ENCODE assay signal across 18 cellular contexts in genomic region chr3:110579841-110580550, GRCh38.
DNase-seq lines count a peak whose midpoint lies in the region; ATAC-seq, FAIRE-seq and TF ChIP-seq lines count a peak whose summit lies in the region.
"Had no signal": no experiment of that assay in that cellular context is flagged by ENCODE, and none has a peak within 500 bp of the region (broad histone marks: within the 10 kb centered on the region; RNA-seq: fewer than 3 reads in every experiment).

No MANE protein-coding gene starts in this region.

- H3K9me3 ChIP-seq in IMR-90 (ENCODE audit: control insufficient read depth, insufficient read depth, low read length): no peaks in the 10 kb centered on the region
- H3K9me3 ChIP-seq: esophagus muscularis mucosa, Peyer's patch had no signal

- CTCF ChIA-PET in IMR-90 (lab: Yijun Ruan, JAX): no interaction called here

- H3K27me3 ChIP-seq in ACC112 (ENCODE audit: insufficient read depth, low read length): no peaks in the 10 kb centered on the region
- H3K27me3 ChIP-seq in IMR-90 (ENCODE audit: control insufficient read depth, insufficient read depth, low read length): no peaks in the 10 kb centered on the region
- no peaks in the 10 kb centered on the region for H3K27me3 ChIP-seq in bronchial epithelial cell (ENCODE audit: control insufficient read depth, insufficient read depth, low read length)
- H3K27me3 ChIP-seq: esophagus muscularis mucosa, Peyer's patch had no signal

- peak overlapping the region; percentile 84 for H3K4ac ChIP-seq in IMR-90 (ENCODE audit: low read depth, low read length)

- H2AK9ac ChIP-seq in IMR-90 (replicated peaks; ENCODE audit: low read depth, low read length, poor library complexity): no peak overlapping the region

- H3K36me3 ChIP-seq in ACC112 (ENCODE audit: insufficient read depth, low read length) (no peaks in the 10 kb centered on the region), IMR-90 (ENCODE audit: control insufficient read depth, insufficient read depth, low read length) (no peaks in the 10 kb centered on the region), bronchial epithelial cell (ENCODE audit: control insufficient read depth, insufficient read depth, low read length) (no peaks in the 10 kb centered on the region)
- H3K36me3 ChIP-seq: esophagus muscularis mucosa, Peyer's patch had no signal

- H3K9ac ChIP-seq in IMR-90 (ENCODE audit: low read depth, low read length): no peak overlapping the region
- H3K9ac ChIP-seq: KMS-11 had no signal

- TF ChIP-seq POLR2A in IMR-90 (IDR thresholded peaks at IDR 0.05; ENCODE audit: low read depth, low read length): no peak

- H2AFZ ChIP-seq in ACC112 (ENCODE audit: low read length, unreplicated experiment) (peak overlapping the region; percentile 79), IMR-90 (replicated peaks; ENCODE audit: low read length, poor library complexity) (no peak overlapping the region)

- H3K4me3 ChIP-seq in ACC112 (ENCODE audit: low read depth, low read length): peak overlapping the region; percentile 4; the same call in 1 of the 2 replicates
- H3K4me3 ChIP-seq in IMR-90 (ENCODE audit: insufficient read depth, low read depth, low read length): no peak overlapping the region
- H3K4me3 ChIP-seq in bronchial epithelial cell (ENCODE audit: low read depth, low read length): no peak overlapping the region
- H3K4me3 ChIP-seq: esophagus muscularis mucosa, Peyer's patch had no signal

- H3K4me2 ChIP-seq in IMR-90 (ENCODE audit: low read depth, low read length): peak overlapping the region; percentile 60; the same call in 1 of the 2 replicates
- H3K4me2 ChIP-seq: KMS-11 had no signal

- no peaks in the 10 kb centered on the region for H4K20me1 ChIP-seq in IMR-90 (ENCODE audit: insufficient read depth, low read length)

- POLR2A ChIA-PET in IMR-90 (lab: Charles Lee; ENCODE audit: unreplicated experiment): interaction anchor here (0.6 kb wide), 1 partner anchor 27 kb away, joined by 3 read pairs; no protein-coding TSS in a partner anchor

- H3K56ac ChIP-seq in IMR-90 (ENCODE audit: extremely low read depth, insufficient read depth, low read length): peak overlapping the region; percentile 68; the same call in 1 of the 2 replicates

- peak overlapping the region; percentile 93 for H2BK5ac ChIP-seq in IMR-90 (ENCODE audit: low read depth, low read length, poor library complexity, severe bottlenecking)

- ATAC-seq in IMR-90 (ENCODE audit: low read depth): peak; percentile 69
- ATAC-seq in HG03342 (IDR thresholded peaks at IDR 0.05; ENCODE audit: unreplicated experiment): no peak
- ATAC-seq: stimulated activated naive CD8-positive, alpha-beta T cell treated with anti-CD3 and anti-CD28 coated beads, Interleukin-15, amount 100 ng/mL, for 72 hours had no signal

- peak overlapping the region; percentile 44 to 80 for H4K8ac ChIP-seq in IMR-90 (ENCODE audit: low read depth in 2 of 2, low read length in 2 of 2)

- WGBS in IMR-90 (ENCODE audit: extremely low coverage in 2 of 2, insufficient read length in 1 of 2), 2 experiments: no CpG with 5 or more reads among the region's 4 CpGs

- H2BK120ac ChIP-seq in IMR-90 (ENCODE audit: low read depth, low read length): peak overlapping the region; percentile 91

- H3K79me2 ChIP-seq in ACC112 (ENCODE audit: control insufficient read depth, insufficient read depth, low read length, unreplicated experiment): no peaks in the 10 kb centered on the region

- peak overlapping the region; percentile 97; the same call in 1 of the 2 replicates for H3K18ac ChIP-seq in IMR-90 (ENCODE audit: low read depth, low read length)

- peaks cover 8% of the 10 kb centered on the region for H3K9me1 ChIP-seq in IMR-90 (ENCODE audit: insufficient read depth, low read length)

- TF ChIP-seq CTCF in IMR-90 (conservative IDR thresholded peaks at IDR 0.05; ENCODE audit: low read depth, low read length): no peak
- TF ChIP-seq CTCF in bronchial epithelial cell (IDR thresholded peaks at IDR 0.05; ENCODE audit: insufficient read depth, low read length, severe bottlenecking): no peak

- H3K14ac ChIP-seq in IMR-90 (replicated peaks; ENCODE audit: low read depth, low read length): peak overlapping the region; percentile 67; the same call in 1 of the 2 replicates

- H3K79me1 ChIP-seq in IMR-90 (ENCODE audit: low read depth in 1 of 2, low read length in 2 of 2): 0 out of 4 replicates have a peak, but pooled peaks cover 0 to 4% of the 10 kb centered on the region in 2 experiments

- H3K4me1 ChIP-seq in ACC112 (ENCODE audit: control insufficient read depth, insufficient read depth, low read length, unreplicated experiment): peaks cover 67% of the 10 kb centered on the region
- H3K4me1 ChIP-seq in IMR-90 (ENCODE audit: control insufficient read depth, insufficient read depth, low read length): peaks cover 22% of the 10 kb centered on the region
- H3K4me1 ChIP-seq: Peyer's patch had no signal

- H4K91ac ChIP-seq in IMR-90 (ENCODE audit: insufficient read depth, low read depth, low read length): peak overlapping the region; percentile 85; the same call in 1 of the 2 replicates

- H3K23ac ChIP-seq in IMR-90 (ENCODE audit: low read depth, low read length): peak overlapping the region; percentile 62; the same call in 1 of the 2 replicates

- intact Hi-C loops in IMR-90 (cut with micrococcal nuclease): loop anchor here (5.0 to 10.0 kb wide), 2 partner anchors 235 to 492 kb away; partner anchors contain the start of gene NECTIN3

- dilution Hi-C loops in IMR-90 (cut with HindIII; ENCODE audit: low sequenced_read_pairs, unreplicated experiment): no loop called here

- no TSS peak for BruUV-seq in IMR-90 (replicated peaks; lab: Mats Ljungman, UMichigan)

- H2BK20ac ChIP-seq in IMR-90 (ENCODE audit: low read depth, low read length): peak overlapping the region; percentile 99

- in situ Hi-C loops in IMR-90 (cut with MboI; ENCODE audit: low sequenced_read_pairs): no loop called here

- H2BK15ac ChIP-seq in IMR-90 (ENCODE audit: low read depth, low read length): peak overlapping the region; percentile 78; the same call in 2 of the 3 replicates

- H3K27ac ChIP-seq in ACC112 (ENCODE audit: low read depth, low read length): peak overlapping the region; percentile 97
- no peak overlapping the region for H3K27ac ChIP-seq in IMR-90 (ENCODE audit: insufficient read depth, low read length)
- H3K27ac ChIP-seq: esophagus muscularis mucosa, KMS-11, Peyer's patch had no signal

- peak overlapping the region; percentile 92; the same call in 1 of the 2 replicates for H4K5ac ChIP-seq in IMR-90 (ENCODE audit: low read depth, low read length)

- peak; percentile 66 for DNase-seq in IMR-90
- peak; percentile 15 for DNase-seq in bronchial epithelial cell (ENCODE audit: low read depth)
- peak; percentile 47 for DNase-seq in kidney tubule cell (ENCODE audit: low spot score)
- no peak for DNase-seq in cerebellar nuclear complex (lab: John Stamatoyannopoulos, UW)
- DNase-seq in stimulated activated naive CD4-positive, alpha-beta T cell treated with Interleukin-2 at 50 U/mL for 16 hours (lab: John Stamatoyannopoulos, UW): no peak
- DNase-seq in NOMO-1 treated with DMSO at 0.1 percent for 48 hours (lab: John Stamatoyannopoulos, UW; ENCODE audit: unreplicated experiment): no peak
- DNase-seq: activated CD4-positive, alpha-beta T cell treated with anti-CD3 and anti-CD28 coated beads for 4 hours; activated naive CD8-positive, alpha-beta T cell treated with anti-CD3 and anti-CD28 coated beads, Interleukin-2, amount 10 ng/mL, durations not matched to agents 7 days and 5 days; activated T-cell treated with anti-CD3 and anti-CD28 coated beads for 4 hours; GOT3; NCI-H1694; NCI-H510A treated with DMSO at 0.1 percent for 48 hours; Peyer's patch; stimulated activated naive CD8-positive, alpha-beta T cell treated with anti-CD3 and anti-CD28 coated beads, Interleukin-15, amount 100 ng/mL, for 72 hours had no signal

- peak overlapping the region; percentile 67; the same call in 1 of the 2 replicates for H2AK5ac ChIP-seq in IMR-90 (ENCODE audit: low read depth, low read length)

- TF ChIP-seq RAD21 in IMR-90 (IDR thresholded peaks at IDR 0.05; ENCODE audit: low read length): no peak

- FAIRE-seq in bronchial epithelial cell (lab: Jason Lieb, UNC): no peak

TF ChIP-seq in IMR-90, 13 proteins besides CTCF, POLR2A, EP300 and RAD21:
- TF ChIP-seq CHD1 (IDR thresholded peaks at IDR 0.05; ENCODE audit: low read depth, low read length): no peak
- no peak for TF ChIP-seq FOS (IDR thresholded peaks at IDR 0.05; ENCODE audit: low read depth, low read length)
- TF ChIP-seq MAZ (IDR thresholded peaks at IDR 0.05; ENCODE audit: borderline replicate concordance, low read depth, low read length): no peak
- no peak for TF ChIP-seq RCOR1 (IDR thresholded peaks at IDR 0.05; ENCODE audit: insufficient replicate concordance, low read length)
- no peak for TF ChIP-seq USF2 (IDR thresholded peaks at IDR 0.05; ENCODE audit: low read depth, low read length)
- no peak for TF ChIP-seq CEBPB (IDR thresholded peaks at IDR 0.05; ENCODE audit: low read depth, low read length)
- TF ChIP-seq NFE2L2 (IDR thresholded peaks at IDR 0.05; ENCODE audit: low read depth, low read length): no peak
- TF ChIP-seq MXI1 (IDR thresholded peaks at IDR 0.05; ENCODE audit: borderline replicate concordance, low read depth, low read length): no peak
- TF ChIP-seq RFX5 (IDR thresholded peaks at IDR 0.05; ENCODE audit: low read depth, low read length): no peak
- no peak for TF ChIP-seq BHLHE40 (IDR thresholded peaks at IDR 0.05; ENCODE audit: low read depth, low read length)
- TF ChIP-seq MAFK (IDR thresholded peaks at IDR 0.05; ENCODE audit: low read depth, low read length): no peak
- TF ChIP-seq ELK1 (IDR thresholded peaks at IDR 0.05; ENCODE audit: borderline replicate concordance, low read depth, low read length): no peak
- TF ChIP-seq SMC3 (IDR thresholded peaks at IDR 0.05; ENCODE audit: low read depth, low read length): no peak

Comparison
In these comparisons a context has a peak if more than half of its experiments do, and no peak if none do; other contexts are left out.
1. DNase-seq: peak in IMR-90 (single experiment), bronchial epithelial cell (single experiment) and kidney tubule cell (single experiment); none in cerebellar nuclear complex (0 of 2), stimulated activated naive CD4-positive, alpha-beta T cell treated with Interleukin-2 at 50 U/mL for 16 hours (single experiment) and NOMO-1 treated with DMSO at 0.1 percent for 48 hours (single experiment).